ENCODE assay signal across 1 cellular context in genomic region chr11:61041755-61042518, GRCh38.
A peak's percentile ranks its signal among the peaks of the same experiment; 100 is the strongest.
TF ChIP-seq lines count a peak whose summit lies in the region.

No MANE protein-coding gene starts in this region.

TF ChIP-seq in GM12878, 131 proteins besides CTCF, POLR2A, EP300 and RAD21 (continued from another document):
- TF ChIP-seq ZNF274 (IDR thresholded peaks at IDR 0.05; ENCODE audit: insufficient read depth, insufficient read length) (no peak), NFXL1 (IDR thresholded peaks at IDR 0.05; ENCODE audit: borderline replicate concordance) (no peak), NR2C2 (IDR thresholded peaks at IDR 0.05; ENCODE audit: borderline replicate concordance, control insufficient read depth, insufficient read length, low read depth) (no peak), ZNF207 (IDR thresholded peaks at IDR 0.05; ENCODE audit: borderline replicate concordance) (no peak), MEF2A (IDR thresholded peaks at IDR 0.05; ENCODE audit: insufficient read depth, low read depth, low read length) (peak; percentile 91), ATF7 (IDR thresholded peaks at IDR 0.05; ENCODE audit: low read depth) (no peak), TCF12 (IDR thresholded peaks at IDR 0.05; ENCODE audit: low read depth, low read length) (no peak), NR2C1 (IDR thresholded peaks at IDR 0.05) (no peak), PAX8 (IDR thresholded peaks at IDR 0.05) (no peak)
- TF ChIP-seq, protein P1, sequence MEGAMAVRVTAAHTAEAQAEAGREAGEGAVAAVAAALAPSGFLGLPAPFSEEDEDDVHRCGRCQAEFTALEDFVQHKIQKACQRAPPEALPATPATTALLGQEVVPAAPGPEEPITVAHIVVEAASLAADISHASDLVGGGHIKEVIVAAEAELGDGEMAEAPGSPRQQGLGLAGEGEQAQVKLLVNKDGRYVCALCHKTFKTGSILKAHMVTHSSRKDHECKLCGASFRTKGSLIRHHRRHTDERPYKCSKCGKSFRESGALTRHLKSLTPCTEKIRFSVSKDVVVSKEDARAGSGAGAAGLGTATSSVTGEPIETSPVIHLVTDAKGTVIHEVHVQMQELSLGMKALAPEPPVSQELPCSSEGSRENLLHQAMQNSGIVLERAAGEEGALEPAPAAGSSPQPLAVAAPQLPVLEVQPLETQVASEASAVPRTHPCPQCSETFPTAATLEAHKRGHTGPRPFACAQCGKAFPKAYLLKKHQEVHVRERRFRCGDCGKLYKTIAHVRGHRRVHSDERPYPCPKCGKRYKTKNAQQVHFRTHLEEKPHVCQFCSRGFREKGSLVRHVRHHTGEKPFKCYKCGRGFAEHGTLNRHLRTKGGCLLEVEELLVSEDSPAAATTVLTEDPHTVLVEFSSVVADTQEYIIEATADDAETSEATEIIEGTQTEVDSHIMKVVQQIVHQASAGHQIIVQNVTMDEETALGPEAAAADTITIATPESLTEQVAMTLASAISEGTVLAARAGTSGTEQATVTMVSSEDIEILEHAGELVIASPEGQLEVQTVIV (IDR thresholded peaks at IDR 0.05; ENCODE audit: borderline replicate concordance, partially characterized antibody), result no peak
TF ChIP-seq in GM12878: peak in this region for 45.
